13 cellular contexts compared by ENCODE assay signal in genomic region chr3:49025793-49026520, GRCh38. TPM values are rescaled to one million over a fixed set of nuclear protein-coding genes. Genes with fewer than 3 reads are reported as not detected.
DNase-seq lines count a peak whose midpoint lies in the region; ATAC-seq and TF ChIP-seq lines count a peak whose summit lies in the region.
"Had no signal": no experiment of that assay in that cellular context is flagged by ENCODE, and none has a peak within 500 bp of the region (broad histone marks: within the 10 kb centered on the region; RNA-seq: fewer than 3 reads in every experiment).

No MANE protein-coding gene starts in this region.

- DNase-seq in HCT116 (ENCODE audit: low read depth, low spot score) (no peak), dermis blood vessel endothelial cell (no peak), DMS114 treated with DMSO at 0.1 percent for 48 hours (lab: John Stamatoyannopoulos, UW; ENCODE audit: unreplicated experiment) (no peak), NCI-H1417 treated with DMSO at 0.1 percent for 48 hours (lab: John Stamatoyannopoulos, UW) (no peak), germinal center (ENCODE audit: low spot score) (no peak)
- no peak for DNase-seq in activated T-helper 1 cell treated with anti-CD3 and anti-CD28 coated beads, Interleukin-12 subunit alpha, Interleukin-12 subunit beta, Interleukin-2, Interleukin-4 antibody, amounts not matched to agents 30 ng/mL and 10 ng/mL and 1 ng/mL, durations not matched to agents 14 hours and 24 hours and 36 hours (ENCODE audit: low spot score)
- no peak for DNase-seq in naive thymus-derived CD4-positive, alpha-beta T cell
- DNase-seq: central memory CD4-positive, alpha-beta T cell; NCI-H1092 treated with DMSO at 0.1 percent for 48 hours; NCI-H526 treated with DMSO at 0.1 percent for 48 hours; stimulated activated CD4-positive, alpha-beta T cell treated with anti-CD3 and anti-CD28 coated beads, Interleukin-4, amount 100 ng/mL, for 24 hours had no signal

- H3K4me3 Mint-ChIP-seq in activated T-helper 1 cell treated with anti-CD3 and anti-CD28 coated beads, Interleukin-12 subunit alpha, Interleukin-12 subunit beta, Interleukin-2, Interleukin-4 antibody, amounts not matched to agents 30 ng/mL and 10 ng/mL and 1 ng/mL, durations not matched to agents 14 hours and 24 hours and 36 hours: peak overlapping the region; percentile 22
- H3K4me3 Mint-ChIP-seq in naive thymus-derived CD4-positive, alpha-beta T cell: peak overlapping the region in 1 of 10 donors; percentile 63

- TF ChIP-seq CTCF in HCT116 (IDR thresholded peaks at IDR 0.05 in 2 of 3, conservative IDR thresholded peaks at IDR 0.05 in 1 of 3; ENCODE audit: borderline replicate concordance in 1 of 3, insufficient read depth in 1 of 3, low read depth in 2 of 3, low read length in 2 of 3): no peak

- no peaks in the 10 kb centered on the region for H3K9me3 Mint-ChIP-seq in activated T-helper 1 cell treated with anti-CD3 and anti-CD28 coated beads, Interleukin-12 subunit alpha, Interleukin-12 subunit beta, Interleukin-2, Interleukin-4 antibody, amounts not matched to agents 30 ng/mL and 10 ng/mL and 1 ng/mL, durations not matched to agents 14 hours and 24 hours and 36 hours
- H3K9me3 Mint-ChIP-seq in naive thymus-derived CD4-positive, alpha-beta T cell: peaks cover 0 to 6% (median 0%) of the 10 kb centered on the region in 11 donors

- no TSS peak for BruUV-seq in HCT116 (replicated peaks; lab: Mats Ljungman, UMichigan)

- peak; percentile 22 for TF ChIP-seq POLR2A in HCT116 (IDR thresholded peaks at IDR 0.05; ENCODE audit: borderline replicate concordance, extremely low read depth, insufficient read depth, insufficient read length)

- H3K4me1 ChIP-seq in BLaER1 treated with 17β-estradiol and CSF1 and Interleukin-3, amounts not matched to agents 10 nM and 100 nM: peaks cover 64 to 73% (median 66%) of the 10 kb centered on the region in 10 experiments
- H3K4me1 ChIP-seq in HCT116 (ENCODE audit: control insufficient read depth in 1 of 2, insufficient read depth in 2 of 2, low read length in 2 of 2): peaks cover 9 to 53% of the 10 kb centered on the region in 2 experiments; a peak in 3 of 4 replicates
- H3K4me1 ChIP-seq in naive thymus-derived CD4-positive, alpha-beta T cell (ENCODE audit: control insufficient read depth in 2 of 2, insufficient read depth in 2 of 2, low read length in 2 of 2): peaks cover 15 to 19% of the 10 kb centered on the region in 2 donors

- peaks cover 59 to 69% (median 66%) of the 10 kb centered on the region in 11 experiments for H3K36me3 ChIP-seq in BLaER1 treated with 17β-estradiol and CSF1 and Interleukin-3, amounts not matched to agents 10 nM and 100 nM
- H3K36me3 ChIP-seq in HCT116 (ENCODE audit: control insufficient read depth in 1 of 2, insufficient read depth in 2 of 2, low read length in 2 of 2): peaks cover 18 to 59% of the 10 kb centered on the region in 2 experiments; a peak in 3 of 4 replicates
- peaks cover 11 to 57% (median 15%) of the 10 kb centered on the region in 3 experiments for H3K36me3 ChIP-seq in naive thymus-derived CD4-positive, alpha-beta T cell (ENCODE audit: control insufficient read depth in 2 of 3, insufficient read depth in 3 of 3, low read length in 3 of 3)

- no peaks in the 10 kb centered on the region for H3K9me3 ChIP-seq in BLaER1 treated with 17β-estradiol and CSF1 and Interleukin-3, amounts not matched to agents 10 nM and 100 nM (replicated peaks in 1 of 11)
- H3K9me3 ChIP-seq in HCT116 (ENCODE audit: control insufficient read depth in 1 of 2, insufficient read depth in 1 of 2, low read depth in 1 of 2, low read length in 2 of 2): no peaks in the 10 kb centered on the region
- H3K9me3 ChIP-seq in naive thymus-derived CD4-positive, alpha-beta T cell (ENCODE audit: control insufficient read depth in 2 of 3, low read length in 3 of 3): no peaks in the 10 kb centered on the region

- H3K27ac ChIP-seq in BLaER1 treated with 17β-estradiol and CSF1 and Interleukin-3, amounts not matched to agents 10 nM and 100 nM: peak overlapping the region in 7 of 11 experiments; percentile 2 to 99 (median 19); a peak in 9 of 22 replicates
- H3K27ac ChIP-seq in HCT116 (ENCODE audit: low read depth, low read length): peak overlapping the region; percentile 22; the same call in 1 of the 2 replicates
- no peak overlapping the region for H3K27ac ChIP-seq in naive thymus-derived CD4-positive, alpha-beta T cell (ENCODE audit: low read depth, low read length)

- peak overlapping the region; percentile 16 to 100 (median 98); a peak in 11 of 22 replicates for H3K9ac ChIP-seq in BLaER1 treated with 17β-estradiol and CSF1 and Interleukin-3, amounts not matched to agents 10 nM and 100 nM
- no peak overlapping the region for H3K9ac ChIP-seq in HCT116 (ENCODE audit: low read length)

- peaks cover 70% of the 10 kb centered on the region for H3K36me3 Mint-ChIP-seq in activated T-helper 1 cell treated with anti-CD3 and anti-CD28 coated beads, Interleukin-12 subunit alpha, Interleukin-12 subunit beta, Interleukin-2, Interleukin-4 antibody, amounts not matched to agents 30 ng/mL and 10 ng/mL and 1 ng/mL, durations not matched to agents 14 hours and 24 hours and 36 hours (ENCODE audit: low read depth)
- H3K36me3 Mint-ChIP-seq in naive thymus-derived CD4-positive, alpha-beta T cell: peaks cover 0 to 35% (median 5%) of the 10 kb centered on the region in 5 donors

- no peaks in the 10 kb centered on the region for H3K9me2 ChIP-seq in HCT116 (ENCODE audit: insufficient read depth)

- no peak overlapping the region for H2AFZ ChIP-seq in HCT116 (ENCODE audit: low read depth, low read length, poor library complexity, severe bottlenecking)

- H3K79me2 ChIP-seq in HCT116 (ENCODE audit: insufficient read depth, low read length): peaks cover 78% of the 10 kb centered on the region

- no peak for ATAC-seq in HCT116
- no peak for ATAC-seq in naive thymus-derived CD4-positive, alpha-beta T cell
- ATAC-seq: Right ventricle myocardium inferior had no signal

- peak overlapping the region; percentile 20 to 100 (median 99) for H3K4me2 ChIP-seq in BLaER1 treated with 17β-estradiol and CSF1 and Interleukin-3, amounts not matched to agents 10 nM and 100 nM
- 0 out of 2 replicates have a peak overlapping the region, but pooled peaks have one; percentile 1 for H3K4me2 ChIP-seq in HCT116 (ENCODE audit: low read length)

- H3K27ac Mint-ChIP-seq in activated T-helper 1 cell treated with anti-CD3 and anti-CD28 coated beads, Interleukin-12 subunit alpha, Interleukin-12 subunit beta, Interleukin-2, Interleukin-4 antibody, amounts not matched to agents 30 ng/mL and 10 ng/mL and 1 ng/mL, durations not matched to agents 14 hours and 24 hours and 36 hours: no peak overlapping the region
- H3K27ac Mint-ChIP-seq in naive thymus-derived CD4-positive, alpha-beta T cell: peak overlapping the region in 6 of 9 donors; percentile 29 to 81 (median 56)

- peaks cover 6 to 67% (median 49%) of the 10 kb centered on the region in 11 experiments; a peak in 19 of 22 replicates for H4K20me1 ChIP-seq in BLaER1 treated with 17β-estradiol and CSF1 and Interleukin-3, amounts not matched to agents 10 nM and 100 nM
- H4K20me1 ChIP-seq in HCT116 (ENCODE audit: insufficient read depth): peaks cover 4% of the 10 kb centered on the region; the same call in 1 of the 2 replicates

- RAD21 ChIA-PET in HCT116 (lab: Charles Lee; ENCODE audit: low non-redundant PET in 1 of 2, low total read pairs in 2 of 2, uncharacterized antibody in 2 of 2, unreplicated experiment in 2 of 2): no interaction called here

- peaks cover 56% of the 10 kb centered on the region for H3K4me1 Mint-ChIP-seq in activated T-helper 1 cell treated with anti-CD3 and anti-CD28 coated beads, Interleukin-12 subunit alpha, Interleukin-12 subunit beta, Interleukin-2, Interleukin-4 antibody, amounts not matched to agents 30 ng/mL and 10 ng/mL and 1 ng/mL, durations not matched to agents 14 hours and 24 hours and 36 hours (ENCODE audit: low read depth)
- peaks cover 15 to 67% (median 45%) of the 10 kb centered on the region in 7 donors for H3K4me1 Mint-ChIP-seq in naive thymus-derived CD4-positive, alpha-beta T cell

- H3K27me3 Mint-ChIP-seq in activated T-helper 1 cell treated with anti-CD3 and anti-CD28 coated beads, Interleukin-12 subunit alpha, Interleukin-12 subunit beta, Interleukin-2, Interleukin-4 antibody, amounts not matched to agents 30 ng/mL and 10 ng/mL and 1 ng/mL, durations not matched to agents 14 hours and 24 hours and 36 hours (ENCODE audit: insufficient read depth): no peaks in the 10 kb centered on the region
- H3K27me3 Mint-ChIP-seq in naive thymus-derived CD4-positive, alpha-beta T cell: peaks cover 0 to 2% (median 0%) of the 10 kb centered on the region in 5 donors

- intact Hi-C loops in HCT116 (cut with micrococcal nuclease): no loop called here
- intact Hi-C loops in activated T-helper 1 cell treated with anti-CD3 and anti-CD28 coated beads, Interleukin-12 subunit alpha, Interleukin-12 subunit beta, Interleukin-2, Interleukin-4 antibody, amounts not matched to agents 30 ng/mL and 10 ng/mL and 1 ng/mL, durations not matched to agents 14 hours and 24 hours and 36 hours (cut with micrococcal nuclease): loop anchor here (5.0 to 10.0 kb wide), 3 partner anchors 309 to 646 kb away; partner anchors contain the start of genes APEH, ATRIP, CCDC51 and IP6K2
- intact Hi-C loops in naive thymus-derived CD4-positive, alpha-beta T cell (cut with micrococcal nuclease): loop anchor here in 1 of 2 donors (5.0 to 10.0 kb wide), 2 partner anchors 131 to 1329 kb away; partner anchors contain the start of genes CYB561D2, NPRL2 and TMEM115

- CTCF ChIA-PET in HCT116 (lab: Charles Lee): no interaction called here
- CTCF ChIA-PET in naive thymus-derived CD4-positive, alpha-beta T cell (lab: Charles Lee): interaction anchor here (1.2 kb wide), 1 partner anchor 38 kb away, joined by 3 read pairs; no protein-coding TSS in a partner anchor

- POLR2A ChIA-PET in HCT116 (lab: Charles Lee): interaction anchor here (2.5 kb wide), 1 partner anchor 19 kb away, joined by 8 read pairs; the partner anchor contains the start of gene WDR6
- POLR2A ChIA-PET in naive thymus-derived CD4-positive, alpha-beta T cell (lab: Charles Lee): interaction anchor here (0.7 to 2.5 kb wide), 8 partner anchors 9 to 314 kb away, joined by 3 to 14 read pairs (median 4); partner anchors contain the start of genes USP4 and WDR6

- peak overlapping the region in 5 of 10 experiments; percentile 2 to 30 (median 26); a peak in 5 of 20 replicates for H3K4me3 ChIP-seq in BLaER1 treated with 17β-estradiol and CSF1 and Interleukin-3, amounts not matched to agents 10 nM and 100 nM
- H3K4me3 ChIP-seq in HCT116 (replicated peaks in 1 of 2; ENCODE audit: low read depth in 1 of 2, low read length in 2 of 2): no peak overlapping the region
- H3K4me3 ChIP-seq in naive thymus-derived CD4-positive, alpha-beta T cell (ENCODE audit: low read length): no peak overlapping the region

- no peak for TF ChIP-seq RAD21 in HCT116 (IDR thresholded peaks at IDR 0.05; ENCODE audit: low read depth)

- H3K27me3 ChIP-seq in BLaER1 treated with 17β-estradiol and CSF1 and Interleukin-3, amounts not matched to agents 10 nM and 100 nM: no peaks in the 10 kb centered on the region
- no peaks in the 10 kb centered on the region for H3K27me3 ChIP-seq in HCT116 (ENCODE audit: insufficient read depth, low read length)
- no peaks in the 10 kb centered on the region for H3K27me3 ChIP-seq in naive thymus-derived CD4-positive, alpha-beta T cell (ENCODE audit: control insufficient read depth in 2 of 2, insufficient read depth in 2 of 2, low read length in 2 of 2)

RNA-seq across cellular contexts. Expression of gene IMPDH2, which starts 3.2 kb away (rescaled TPM):
- 599 TPM for total RNA-seq in HCT116 (2021; ENCODE audit: unreplicated experiment)
- 679 and 749 TPM in 2 replicates for polyA plus RNA-seq in HCT116 (2012)
- total RNA-seq in activated T-helper 1 cell treated with anti-CD3 and anti-CD28 coated beads, Interleukin-12 subunit alpha, Interleukin-12 subunit beta, Interleukin-2, Interleukin-4 antibody, amounts not matched to agents 30 ng/mL and 10 ng/mL and 1 ng/mL, durations not matched to agents 14 hours and 24 hours and 36 hours: 423 and 434 TPM in 2 replicates
- 100 to 1,000 TPM; 102 to 206 (median 121) TPM for total RNA-seq in naive thymus-derived CD4-positive, alpha-beta T cell
- 100 to 1,000 TPM; 109 to 123 TPM for polyA plus RNA-seq in naive thymus-derived CD4-positive, alpha-beta T cell
- 145 and 226 TPM in 2 replicates for total RNA-seq in dermis blood vessel endothelial cell

RNA-seq across cellular contexts. Expression of gene NDUFAF3, which starts 4.0 kb away (rescaled TPM):
- 91.0 TPM for total RNA-seq in HCT116 (2021; ENCODE audit: unreplicated experiment)
- 124 TPM in 2 replicates for polyA plus RNA-seq in HCT116 (2012)
- 126 and 129 TPM in 2 replicates for total RNA-seq in activated T-helper 1 cell treated with anti-CD3 and anti-CD28 coated beads, Interleukin-12 subunit alpha, Interleukin-12 subunit beta, Interleukin-2, Interleukin-4 antibody, amounts not matched to agents 30 ng/mL and 10 ng/mL and 1 ng/mL, durations not matched to agents 14 hours and 24 hours and 36 hours
- 100 to 1,000 TPM in 1 of 5 experiments, 10 to 100 TPM in 4; 63.8 to 110 (median 89.3) TPM for total RNA-seq in naive thymus-derived CD4-positive, alpha-beta T cell
- polyA plus RNA-seq in naive thymus-derived CD4-positive, alpha-beta T cell: 100 to 1,000 TPM; 191 to 205 TPM
- total RNA-seq in dermis blood vessel endothelial cell: 66.4 and 74.0 TPM in 2 replicates

RNA-seq across cellular contexts. Expression of gene DALRD3, which starts 7.6 kb away (rescaled TPM):
- 42.9 TPM for total RNA-seq in HCT116 (2021; ENCODE audit: unreplicated experiment)
- 59.5 TPM in 2 replicates for polyA plus RNA-seq in HCT116 (2012)
- 35.7 and 37.4 TPM in 2 replicates for total RNA-seq in activated T-helper 1 cell treated with anti-CD3 and anti-CD28 coated beads, Interleukin-12 subunit alpha, Interleukin-12 subunit beta, Interleukin-2, Interleukin-4 antibody, amounts not matched to agents 30 ng/mL and 10 ng/mL and 1 ng/mL, durations not matched to agents 14 hours and 24 hours and 36 hours
- 10 to 100 TPM; 18.9 to 28.6 (median 24.1) TPM for total RNA-seq in naive thymus-derived CD4-positive, alpha-beta T cell
- polyA plus RNA-seq in naive thymus-derived CD4-positive, alpha-beta T cell: 10 to 100 TPM; 24.2 to 24.6 TPM
- 45.1 and 47.5 TPM in 2 replicates for total RNA-seq in dermis blood vessel endothelial cell

RNA-seq across cellular contexts. Expression of gene WDR6, which starts 18.8 kb away (rescaled TPM):
- total RNA-seq in HCT116 (2021; ENCODE audit: unreplicated experiment) (174 TPM), dermis blood vessel endothelial cell (75.2 and 86.3 TPM in 2 replicates)
- 149 and 156 TPM in 2 replicates for polyA plus RNA-seq in HCT116 (2012)
- total RNA-seq in activated T-helper 1 cell treated with anti-CD3 and anti-CD28 coated beads, Interleukin-12 subunit alpha, Interleukin-12 subunit beta, Interleukin-2, Interleukin-4 antibody, amounts not matched to agents 30 ng/mL and 10 ng/mL and 1 ng/mL, durations not matched to agents 14 hours and 24 hours and 36 hours: 143 and 145 TPM in 2 replicates
- 100 to 1,000 TPM; 170 to 335 (median 204) TPM for total RNA-seq in naive thymus-derived CD4-positive, alpha-beta T cell
- polyA plus RNA-seq in naive thymus-derived CD4-positive, alpha-beta T cell: 100 to 1,000 TPM; 147 to 152 TPM

RNA-seq across cellular contexts. Expression of gene P4HTM, which starts 35.9 kb away (rescaled TPM):
- 60.5 TPM for total RNA-seq in HCT116 (2021; ENCODE audit: unreplicated experiment)
- 59.7 and 67.7 TPM in 2 replicates for polyA plus RNA-seq in HCT116 (2012)
- 34.5 and 36.8 TPM in 2 replicates for total RNA-seq in activated T-helper 1 cell treated with anti-CD3 and anti-CD28 coated beads, Interleukin-12 subunit alpha, Interleukin-12 subunit beta, Interleukin-2, Interleukin-4 antibody, amounts not matched to agents 30 ng/mL and 10 ng/mL and 1 ng/mL, durations not matched to agents 14 hours and 24 hours and 36 hours
- 10 to 100 TPM; 37.9 to 74.7 (median 53.1) TPM for total RNA-seq in naive thymus-derived CD4-positive, alpha-beta T cell
- polyA plus RNA-seq in naive thymus-derived CD4-positive, alpha-beta T cell: 10 to 100 TPM; 19.7 to 28.0 TPM
- 12.1 and 16.5 TPM in 2 replicates for total RNA-seq in dermis blood vessel endothelial cell
